28 cellular contexts compared by ENCODE assay signal in the genomic region with DNA sequence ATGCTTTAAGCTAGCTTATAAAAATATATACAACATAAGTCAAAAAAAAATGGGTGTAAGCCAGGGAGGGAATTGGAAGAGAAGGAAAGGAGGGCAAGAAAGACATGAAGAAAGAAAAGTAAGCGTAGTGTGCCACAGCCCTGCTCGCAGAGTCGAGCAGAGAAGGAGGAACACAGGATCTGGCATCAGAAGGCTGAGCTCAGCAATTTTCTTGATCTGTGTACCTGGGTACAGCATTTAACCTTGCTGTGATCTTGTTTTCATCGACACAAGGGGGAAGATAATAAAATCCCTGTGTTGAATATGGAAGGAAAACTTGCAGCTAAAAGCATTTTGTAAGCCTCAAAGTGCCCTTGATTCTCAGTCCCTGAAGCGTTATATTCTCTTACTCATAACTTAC. TPM values are rescaled to one million over a fixed set of nuclear protein-coding genes. Genes with fewer than 3 reads are reported as not detected.
"Had no signal": no experiment of that assay in that cellular context is flagged by ENCODE, and none has a peak within 500 bp of the region (broad histone marks: within the 10 kb centered on the region; RNA-seq: fewer than 3 reads in every experiment).

No MANE protein-coding gene starts in this region.

- DNase-seq: colonic mucosa; cortex of kidney; effector CD8-positive, alpha-beta T cell; effector memory CD8-positive, alpha-beta T cell; endodermal cell; erythroblast; esophagus squamous epithelium; foreskin fibroblast; foreskin melanocyte; gastrocnemius medialis; glutamatergic neuron; head of caudate nucleus; heart right ventricle; hippocampal formation; left cardiac atrium; left lung; left ventricle myocardium superior; lower lobe of right lung; mesenchymal stem cell; mucosa of descending colon; naive B cell had no signal

- FAIRE-seq: endometrium, islet of Langerhans, keratinocyte had no signal

- H3K4me3 Mint-ChIP-seq: dendritic cell treated with granulocyte-macrophage colony-stimulating factor and Interleukin-4, amounts not matched to agents 40 ng/mL and 50 ng/mL, for 4 days; effector memory CD8-positive, alpha-beta T cell; endodermal cell; mesothelial cell of epicardium; naive B cell had no signal

- H3K36me3 ChIP-seq: colonic mucosa, esophagus squamous epithelium, gastrocnemius medialis, heart right ventricle, left lung, lower lobe of right lung had no signal

- H3K27ac ChIP-seq: colonic mucosa, epithelial cell of prostate, gastrocnemius medialis, left lung, lower lobe of right lung had no signal

- H3K4me1 ChIP-seq: colonic mucosa, left lung, lower lobe of right lung had no signal

- ATAC-seq: effector memory CD8-positive, alpha-beta T cell; gastrocnemius medialis; heart right ventricle; left cardiac atrium; left lung; left ventricle myocardium superior; lower lobe of right lung; mucosa of descending colon had no signal

- H3K36me3 Mint-ChIP-seq: mesothelial cell of epicardium, naive B cell had no signal

- H3K27me3 ChIP-seq: colonic mucosa, gastrocnemius medialis had no signal

- H3K9me3 Mint-ChIP-seq: dendritic cell treated with granulocyte-macrophage colony-stimulating factor and Interleukin-4, amounts not matched to agents 40 ng/mL and 50 ng/mL, for 4 days; effector memory CD8-positive, alpha-beta T cell; mesothelial cell of epicardium had no signal

- H3K4me3 ChIP-seq: colonic mucosa, esophagus squamous epithelium, gastrocnemius medialis, heart right ventricle, left lung, lower lobe of right lung, mucosa of descending colon had no signal

- H3K4me1 Mint-ChIP-seq: mesothelial cell of epicardium had no signal

- H3K27ac Mint-ChIP-seq: dendritic cell treated with granulocyte-macrophage colony-stimulating factor and Interleukin-4, amounts not matched to agents 40 ng/mL and 50 ng/mL, for 4 days; effector memory CD8-positive, alpha-beta T cell; endodermal cell; mesothelial cell of epicardium; naive B cell had no signal

- H3K9me3 ChIP-seq: colonic mucosa, esophagus squamous epithelium, gastrocnemius medialis, heart right ventricle, left lung, lower lobe of right lung, mucosa of descending colon had no signal

RNA-seq across cellular contexts. Expression of gene C2CD4B, which starts 23.7 kb away (rescaled TPM):
- total RNA-seq: mesothelial cell of epicardium, myocyte had no signal
- polyA plus RNA-seq: keratinocyte had no signal
